In genomic region chr4:94856030-94856429, GRCh38 we compare ENCODE assay signal across 17 cellular contexts.
A peak's percentile ranks its signal among the peaks of the same experiment; 100 is the strongest.
DNase-seq lines count a peak whose midpoint lies in the region; ATAC-seq and TF ChIP-seq lines count a peak whose summit lies in the region.
"Had no signal": no experiment of that assay in that cellular context is flagged by ENCODE, and none has a peak within 500 bp of the region (broad histone marks: within the 10 kb centered on the region; RNA-seq: fewer than 3 reads in every experiment).

No MANE protein-coding gene starts in this region.

- TF ChIP-seq EP300 in SK-N-SH (IDR thresholded peaks at IDR 0.05; ENCODE audit: borderline replicate concordance in 1 of 2, low read depth in 1 of 2, low read length in 1 of 2) = no peak

- H3K4me2 ChIP-seq in SK-N-SH = no peak overlapping the region
- H3K4me2 ChIP-seq: BLaER1 treated with 17β-estradiol and CSF1 and Interleukin-3, amounts not matched to agents 10 nM and 100 nM had no signal

- CTCF ChIA-PET in SK-N-SH (lab: Yijun Ruan, JAX) = interaction anchor here (0.7 to 1.5 kb wide), 7 partner anchors 8 to 94 kb away, joined by 3 to 5 read pairs (median 3); no protein-coding TSS in a partner anchor

- 77% methylated on average over 3 of the region's 3 CpGs for WGBS in SK-N-SH (ENCODE audit: low lambda C conversion rate)

- no peaks in the 10 kb centered on the region for H4K20me1 ChIP-seq in SK-N-SH (ENCODE audit: insufficient read depth)
- H4K20me1 ChIP-seq: BLaER1 treated with 17β-estradiol and CSF1 and Interleukin-3, amounts not matched to agents 10 nM and 100 nM had no signal

- H3K4me3 ChIP-seq in SK-N-SH (ENCODE audit: low read depth in 2 of 2, low read length in 1 of 2) = no peak overlapping the region
- H3K4me3 ChIP-seq: BLaER1 treated with 17β-estradiol and CSF1 and Interleukin-3, amounts not matched to agents 10 nM and 100 nM had no signal

- H3K27me3 ChIP-seq in SK-N-SH (ENCODE audit: insufficient read depth) = no peaks in the 10 kb centered on the region
- H3K27me3 ChIP-seq: BLaER1 treated with 17β-estradiol and CSF1 and Interleukin-3, amounts not matched to agents 10 nM and 100 nM had no signal

- H3K9ac ChIP-seq in SK-N-SH = no peak overlapping the region
- H3K9ac ChIP-seq: BLaER1 treated with 17β-estradiol and CSF1 and Interleukin-3, amounts not matched to agents 10 nM and 100 nM had no signal

- no peak for TF ChIP-seq CTCF in SK-N-SH (IDR thresholded peaks at IDR 0.05)
- no peak for TF ChIP-seq CTCF in glutamatergic neuron (IDR thresholded peaks at IDR 0.05; ENCODE audit: partially characterized antibody, unreplicated experiment)
- no peak for TF ChIP-seq CTCF in CD14-positive monocyte (IDR thresholded peaks at IDR 0.05)
- TF ChIP-seq CTCF in chondrocyte (IDR thresholded peaks at IDR 0.05) = no peak

- no peaks in the 10 kb centered on the region for H3K79me2 ChIP-seq in SK-N-SH (ENCODE audit: insufficient read depth)

- H3K36me3 Mint-ChIP-seq in glutamatergic neuron (ENCODE audit: unreplicated experiment) (no peaks in the 10 kb centered on the region), CD14-positive monocyte (no peaks in the 10 kb centered on the region), chondrocyte (ENCODE audit: low read depth) (no peaks in the 10 kb centered on the region)
- no peaks in the 10 kb centered on the region for H3K36me3 Mint-ChIP-seq in stimulated activated memory B cell treated with anti-CD40 and anti-IgM and Interleukin-4, amounts not matched to agents 10 μg/mL and 1 μg/mL and 100 μg/mL, for 72 hours
- H3K36me3 Mint-ChIP-seq: IgD-negative memory B cell had no signal

- no peaks in the 10 kb centered on the region for H3K9me3 ChIP-seq in SK-N-SH
- H3K9me3 ChIP-seq: BLaER1 treated with 17β-estradiol and CSF1 and Interleukin-3, amounts not matched to agents 10 nM and 100 nM had no signal

- no peaks in the 10 kb centered on the region for H3K27me3 Mint-ChIP-seq in glutamatergic neuron (ENCODE audit: unreplicated experiment)
- no peaks in the 10 kb centered on the region for H3K27me3 Mint-ChIP-seq in stimulated activated memory B cell treated with anti-CD40 and anti-IgM and Interleukin-4, amounts not matched to agents 10 μg/mL and 1 μg/mL and 100 μg/mL, for 72 hours
- no peaks in the 10 kb centered on the region for H3K27me3 Mint-ChIP-seq in CD14-positive monocyte (ENCODE audit: low read depth in 3 of 3)
- no peaks in the 10 kb centered on the region for H3K27me3 Mint-ChIP-seq in chondrocyte (ENCODE audit: low read depth)
- H3K27me3 Mint-ChIP-seq: CD4-positive, alpha-beta T cell; IgD-negative memory B cell had no signal

- TF ChIP-seq RAD21 in SK-N-SH (IDR thresholded peaks at IDR 0.05; ENCODE audit: low read length) = no peak

- peaks cover 0 to 6% of the 10 kb centered on the region in 2 experiments; a peak in 2 of 4 replicates for H3K4me1 ChIP-seq in SK-N-SH (ENCODE audit: control insufficient read depth in 1 of 2, insufficient read depth in 2 of 2, low read depth in 1 of 2, low read length in 1 of 2)

- H3K9me2 ChIP-seq in SK-N-SH = peaks cover 3% of the 10 kb centered on the region; the same call in 1 of the 2 replicates

- H3K9me3 Mint-ChIP-seq in glutamatergic neuron (ENCODE audit: unreplicated experiment) = no peaks in the 10 kb centered on the region
- no peaks in the 10 kb centered on the region for H3K9me3 Mint-ChIP-seq in stimulated activated memory B cell treated with anti-CD40 and anti-IgM and Interleukin-4, amounts not matched to agents 10 μg/mL and 1 μg/mL and 100 μg/mL, for 72 hours
- H3K9me3 Mint-ChIP-seq in CD14-positive monocyte = peaks cover 0 to 2% (median 0%) of the 10 kb centered on the region in 7 donors
- H3K9me3 Mint-ChIP-seq in chondrocyte (ENCODE audit: low read depth) = no peaks in the 10 kb centered on the region
- H3K9me3 Mint-ChIP-seq: CD4-positive, alpha-beta T cell; H9; IgD-negative memory B cell had no signal

- ATAC-seq in SK-N-SH treated with all-trans-retinoic acid at 6 μM for 48 hours = no peak
- ATAC-seq in stimulated activated memory B cell treated with anti-CD40 and anti-IgM and Interleukin-4, amounts not matched to agents 10 μg/mL and 1 μg/mL and 100 μg/mL, for 72 hours = peak; percentile 16

- no peak overlapping the region for H2AFZ ChIP-seq in SK-N-SH (ENCODE audit: low read depth)

- POLR2A ChIA-PET in SK-N-SH (lab: Yijun Ruan, JAX) = no interaction called here

- DNase-seq in SK-N-SH = peak; percentile 26
- peak; percentile 21 for DNase-seq in astrocyte of the hippocampus (ENCODE audit: low read depth, low spot score)
- no peak for DNase-seq in glutamatergic neuron
- no peak for DNase-seq in NCI-H510A (lab: John Stamatoyannopoulos, UW)
- DNase-seq in CD14-positive monocyte (ENCODE audit: low spot score) = no peak
- DNase-seq in chondrocyte (ENCODE audit: low spot score) = no peak
- DNase-seq: 8988T; AML-193; Calu3; CD4-positive, alpha-beta T cell; DMS153; GF-D8; H9 had no signal

- intact Hi-C loops in CD14-positive monocyte (cut with micrococcal nuclease) = no loop called here

- no peaks in the 10 kb centered on the region for H3K36me3 ChIP-seq in SK-N-SH (replicated peaks in 1 of 2; ENCODE audit: control insufficient read depth in 1 of 2, insufficient read depth in 2 of 2, low read length in 1 of 2)
- H3K36me3 ChIP-seq: BLaER1 treated with 17β-estradiol and CSF1 and Interleukin-3, amounts not matched to agents 10 nM and 100 nM had no signal

- H3K27ac ChIP-seq in SK-N-SH (ENCODE audit: low read depth in 2 of 2, low read length in 1 of 2) = peak overlapping the region in 1 of 2 experiments; percentile 34; a peak in 1 of 4 replicates
- H3K27ac ChIP-seq: BLaER1 treated with 17β-estradiol and CSF1 and Interleukin-3, amounts not matched to agents 10 nM and 100 nM had no signal

- H3K27ac Mint-ChIP-seq in glutamatergic neuron (ENCODE audit: unreplicated experiment) = peak overlapping the region; percentile 88
- H3K27ac Mint-ChIP-seq in stimulated activated memory B cell treated with anti-CD40 and anti-IgM and Interleukin-4, amounts not matched to agents 10 μg/mL and 1 μg/mL and 100 μg/mL, for 72 hours = no peak overlapping the region
- no peak overlapping the region for H3K27ac Mint-ChIP-seq in CD14-positive monocyte
- H3K27ac Mint-ChIP-seq in chondrocyte (ENCODE audit: unreplicated experiment) = no peak overlapping the region
- H3K27ac Mint-ChIP-seq: CD4-positive, alpha-beta T cell; H9; IgD-negative memory B cell had no signal

- no peaks in the 10 kb centered on the region for H3F3A ChIP-seq in SK-N-SH (replicated peaks; ENCODE audit: insufficient read depth)

- peak overlapping the region; percentile 58 for H3K4me3 Mint-ChIP-seq in glutamatergic neuron (ENCODE audit: unreplicated experiment)
- no peak overlapping the region for H3K4me3 Mint-ChIP-seq in stimulated activated memory B cell treated with anti-CD40 and anti-IgM and Interleukin-4, amounts not matched to agents 10 μg/mL and 1 μg/mL and 100 μg/mL, for 72 hours
- H3K4me3 Mint-ChIP-seq in CD14-positive monocyte = no peak overlapping the region
- H3K4me3 Mint-ChIP-seq in chondrocyte (ENCODE audit: unreplicated experiment) = no peak overlapping the region
- H3K4me3 Mint-ChIP-seq: CD4-positive, alpha-beta T cell; H9; IgD-negative memory B cell had no signal

- H3K4me1 Mint-ChIP-seq in glutamatergic neuron (ENCODE audit: low read depth, unreplicated experiment) (peaks cover 25% of the 10 kb centered on the region), CD14-positive monocyte (no peaks in the 10 kb centered on the region), chondrocyte (ENCODE audit: low read depth) (peaks cover 20% of the 10 kb centered on the region)
- H3K4me1 Mint-ChIP-seq in stimulated activated memory B cell treated with anti-CD40 and anti-IgM and Interleukin-4, amounts not matched to agents 10 μg/mL and 1 μg/mL and 100 μg/mL, for 72 hours = no peaks in the 10 kb centered on the region
- H3K4me1 Mint-ChIP-seq: IgD-negative memory B cell had no signal

TF ChIP-seq in SK-N-SH, 30 proteins besides CTCF, POLR2A, EP300 and RAD21:
- TF ChIP-seq MXI1 (IDR thresholded peaks at IDR 0.05; ENCODE audit: low read depth, low read length) (no peak), GATA2 (CRISPR knock-in tag; IDR thresholded peaks at IDR 0.05) (0 out of 2 replicates have a peak, but pooled peaks have one; percentile 5), RFX5 (IDR thresholded peaks at IDR 0.05; ENCODE audit: low read length) (no peak), JUND (IDR thresholded peaks at IDR 0.05) (no peak), FOSL2 (IDR thresholded peaks at IDR 0.05; ENCODE audit: borderline replicate concordance, low read depth) (no peak), MAX (IDR thresholded peaks at IDR 0.05; ENCODE audit: low read depth) (no peak), GABPA (IDR thresholded peaks at IDR 0.05; ENCODE audit: low read depth) (no peak), EZH2phosphoT487 (IDR thresholded peaks at IDR 0.05; ENCODE audit: borderline replicate concordance, low read depth) (no peak)

TF ChIP-seq in SK-N-SH treated with all-trans-retinoic acid at 6 μM for 48 hours, 23 proteins besides CTCF, POLR2A, EP300 and RAD21 (continues in another document):
- TF ChIP-seq POU6F1 (CRISPR knock-in tag; IDR thresholded peaks at IDR 0.05; ENCODE audit: borderline replicate concordance, low read depth) (no peak), ZNF8 (CRISPR knock-in tag; IDR thresholded peaks at IDR 0.05) (no peak), ISL1 (CRISPR knock-in tag; IDR thresholded peaks at IDR 0.05) (no peak)

Comparison
In these comparisons a context has a peak if more than half of its experiments do, and no peak if none do; other contexts are left out.
1. DNase-seq: peak in SK-N-SH (single experiment) and astrocyte of the hippocampus (single experiment); none in glutamatergic neuron (single experiment), NCI-H510A (single experiment), CD14-positive monocyte (single experiment) and chondrocyte (single experiment).